ENCODE assay signal across 9 cellular contexts in the genomic region with DNA sequence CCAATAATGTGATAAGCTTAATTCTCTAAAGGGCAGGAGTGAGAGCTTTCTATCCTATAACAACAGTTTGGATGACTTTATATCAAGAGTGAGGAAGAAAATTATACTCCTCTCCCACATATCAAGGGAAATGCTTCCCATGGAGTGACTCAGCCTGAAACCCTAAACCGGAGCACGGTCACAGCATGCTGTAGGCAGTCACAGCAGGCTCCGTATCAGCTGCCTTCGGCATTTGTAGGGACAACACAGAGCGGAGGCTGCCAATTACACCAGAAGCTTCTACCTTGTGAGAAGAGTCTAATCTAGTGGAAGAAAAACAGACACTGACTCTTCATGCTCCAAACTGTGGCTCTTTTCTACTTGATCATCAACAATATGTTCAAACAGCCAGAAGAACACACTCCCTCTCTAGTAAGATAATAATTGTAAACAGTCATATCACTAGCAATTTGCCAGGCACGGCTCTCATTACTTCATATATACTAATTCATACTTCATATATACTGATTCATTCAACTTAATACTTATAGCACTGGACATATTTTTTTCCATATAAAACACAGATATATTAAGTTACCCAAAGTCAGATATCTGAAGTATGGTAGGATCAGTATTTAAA.
DNase-seq lines count a peak whose midpoint lies in the region; ATAC-seq lines count a peak whose summit lies in the region.
"Had no signal": no experiment of that assay in that cellular context is flagged by ENCODE, and none has a peak within 500 bp of the region (broad histone marks: within the 10 kb centered on the region; RNA-seq: fewer than 3 reads in every experiment).

No MANE protein-coding gene starts in this region.

- ATAC-seq in GM21447 (IDR thresholded peaks at IDR 0.05; ENCODE audit: unreplicated experiment) (no peak), GM18858 (IDR thresholded peaks at IDR 0.05; ENCODE audit: unreplicated experiment) (no peak), GM18861 (IDR thresholded peaks at IDR 0.05; ENCODE audit: unreplicated experiment) (no peak)
- ATAC-seq: effector memory CD8-positive, alpha-beta T cell had no signal

- DNase-seq in M059J (ENCODE audit: low read depth) = peak; percentile 74
- DNase-seq in SHP77 treated with DMSO at 0.1 percent for 48 hours (lab: John Stamatoyannopoulos, UW) = peak; percentile 73
- peak; percentile 78 for DNase-seq in cardiac septum (ENCODE audit: low spot score)
- DNase-seq in smooth muscle cell of the brain vasculature (ENCODE audit: low read depth, low spot score) = peak; percentile 87
- no peak for DNase-seq in SIG-M5 treated with dmso at 0.1 percent for 504 hours (lab: John Stamatoyannopoulos, UW; ENCODE audit: unreplicated experiment)
- DNase-seq: effector memory CD8-positive, alpha-beta T cell had no signal

- intact Hi-C loops in cardiac septum (cut with DNase I) = no loop called here
